8 cellular contexts compared by ENCODE assay signal in the genomic region with DNA sequence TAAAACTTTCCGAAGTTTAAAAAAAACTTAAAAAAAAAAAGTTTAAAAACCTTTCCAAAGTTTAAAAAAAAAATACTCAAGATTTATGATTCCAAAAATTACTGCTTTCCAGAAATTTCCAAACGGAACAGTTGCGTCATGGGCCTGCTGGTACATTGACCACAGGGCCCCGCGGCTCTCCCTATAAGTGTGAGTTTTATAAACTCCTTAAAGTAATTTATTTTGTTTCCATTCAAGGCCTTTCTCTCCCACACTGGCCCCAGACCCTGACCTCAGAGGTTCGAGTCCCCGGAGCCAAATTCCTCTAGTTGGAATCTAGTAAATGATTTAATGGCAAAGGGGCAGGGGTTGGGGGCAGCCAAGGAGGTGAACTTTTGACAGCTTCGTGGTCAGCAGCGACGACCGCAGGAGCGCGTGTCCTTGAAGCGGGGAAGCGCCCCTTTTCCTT.
DNase-seq lines count a peak whose midpoint lies in the region; ATAC-seq, FAIRE-seq and TF ChIP-seq lines count a peak whose summit lies in the region.

No MANE protein-coding gene starts in this region.

- no peak for FAIRE-seq in H54 (lab: Jason Lieb, UNC)

- H3K4me1 Mint-ChIP-seq in Caco-2 (ENCODE audit: low read depth, unreplicated experiment) (peaks cover 16% of the 10 kb centered on the region), T-cell (peaks cover 19 to 34% (median 28%) of the 10 kb centered on the region in 3 donors)

- no peaks in the 10 kb centered on the region for H3K36me3 ChIP-seq in Caco-2 (ENCODE audit: control insufficient read depth, insufficient read depth, low read length)

- H3K27me3 Mint-ChIP-seq in Caco-2 (ENCODE audit: insufficient read depth, unreplicated experiment) (peaks cover 2% of the 10 kb centered on the region), T-cell (peaks cover 4 to 6% of the 10 kb centered on the region in 2 donors)

- CTCF ChIA-PET in Caco-2 (lab: Charles Lee) (no interaction called here), T-cell (lab: Charles Lee) (interaction anchor here (0.6 to 0.7 kb wide), 2 partner anchors 13 to 727 kb away, joined by 3 to 8 read pairs; no protein-coding TSS in a partner anchor)

- H3K4me3 ChIP-seq in Caco-2 (ENCODE audit: low read depth, low read length) (peak overlapping the region; percentile 39), fibroblast of pulmonary artery (replicated peaks; ENCODE audit: low read depth, low read length) (peak overlapping the region; percentile 35)

- peaks cover 19% of the 10 kb centered on the region for H3K4me1 ChIP-seq in Caco-2

- no peak for TF ChIP-seq CTCF in Caco-2 (IDR thresholded peaks at IDR 0.05; ENCODE audit: insufficient read depth in 1 of 2, low read depth in 1 of 2, low read length in 1 of 2, severe bottlenecking in 1 of 2, unreplicated experiment in 1 of 2)
- TF ChIP-seq CTCF in fibroblast of pulmonary artery (IDR thresholded peaks at IDR 0.05; ENCODE audit: low read length, missing control alignments): no peak

- H3K36me3 Mint-ChIP-seq in Caco-2 (ENCODE audit: insufficient read depth, unreplicated experiment) (peaks cover 20% of the 10 kb centered on the region), T-cell (no peaks in the 10 kb centered on the region)

- ATAC-seq in T-cell (replicated peaks in 1 of 4) (no peak), GM19324 (IDR thresholded peaks at IDR 0.05; ENCODE audit: low FRiP score, unreplicated experiment) (no peak)

- intact Hi-C loops in Caco-2 (cut with micrococcal nuclease; ENCODE audit: unreplicated experiment): no loop called here
- intact Hi-C loops in posterior vena cava (cut with DNase I): no loop called here

- H3K9me3 ChIP-seq in Caco-2: no peaks in the 10 kb centered on the region

- POLR2A ChIA-PET in Caco-2 (lab: Charles Lee) (no interaction called here), T-cell (lab: Charles Lee) (no interaction called here)

- DNase-seq in Caco-2: no peak
- DNase-seq in T-cell: no peak
- DNase-seq in fibroblast of pulmonary artery (ENCODE audit: low read depth): peak; percentile 36
- DNase-seq in posterior vena cava (ENCODE audit: low spot score): peak; percentile 86
- no peak for DNase-seq in H54 (ENCODE audit: insufficient read length, low spot score)
- DNase-seq in NCI-H1105 treated with DMSO at 0.1 percent for 48 hours (lab: John Stamatoyannopoulos, UW): no peak
- DNase-seq in activated naive CD4-positive, alpha-beta T cell treated with anti-CD3 and anti-CD28 coated beads, Interleukin-2, amount 50 U/mL, for 16 hours: no peak

- H3K27ac Mint-ChIP-seq in Caco-2 (ENCODE audit: unreplicated experiment) (peak overlapping the region; percentile 91), T-cell (peak overlapping the region in 1 of 2 donors; percentile 80)

- H3K27me3 ChIP-seq in Caco-2 (replicated peaks; ENCODE audit: control insufficient read depth, insufficient read depth, low read length): no peaks in the 10 kb centered on the region

- no peak for TF ChIP-seq POLR2A in H54 (IDR thresholded peaks at IDR 0.05; ENCODE audit: low read depth, low read length)

- H3K9me3 Mint-ChIP-seq in Caco-2 (ENCODE audit: unreplicated experiment) (no peaks in the 10 kb centered on the region), T-cell (no peaks in the 10 kb centered on the region)

- BruUV-seq in Caco-2 (replicated peaks; lab: Mats Ljungman, UMichigan): no TSS peak

- H3K4me3 Mint-ChIP-seq in Caco-2 (ENCODE audit: unreplicated experiment) (peak overlapping the region; percentile 92), T-cell (peak overlapping the region; percentile 81 to 90 (median 82))

Comparison
In these comparisons a context has a peak if more than half of its experiments do, and no peak if none do; other contexts are left out.
1. DNase-seq: peak in fibroblast of pulmonary artery (single experiment) and posterior vena cava (single experiment); none in Caco-2 (0 of 2), T-cell (0 of 34), H54 (single experiment), NCI-H1105 treated with DMSO at 0.1 percent for 48 hours (single experiment) and activated naive CD4-positive, alpha-beta T cell treated with anti-CD3 and anti-CD28 coated beads, Interleukin-2, amount 50 U/mL, for 16 hours (single experiment).